19 cellular contexts compared by ENCODE assay signal in the genomic region with DNA sequence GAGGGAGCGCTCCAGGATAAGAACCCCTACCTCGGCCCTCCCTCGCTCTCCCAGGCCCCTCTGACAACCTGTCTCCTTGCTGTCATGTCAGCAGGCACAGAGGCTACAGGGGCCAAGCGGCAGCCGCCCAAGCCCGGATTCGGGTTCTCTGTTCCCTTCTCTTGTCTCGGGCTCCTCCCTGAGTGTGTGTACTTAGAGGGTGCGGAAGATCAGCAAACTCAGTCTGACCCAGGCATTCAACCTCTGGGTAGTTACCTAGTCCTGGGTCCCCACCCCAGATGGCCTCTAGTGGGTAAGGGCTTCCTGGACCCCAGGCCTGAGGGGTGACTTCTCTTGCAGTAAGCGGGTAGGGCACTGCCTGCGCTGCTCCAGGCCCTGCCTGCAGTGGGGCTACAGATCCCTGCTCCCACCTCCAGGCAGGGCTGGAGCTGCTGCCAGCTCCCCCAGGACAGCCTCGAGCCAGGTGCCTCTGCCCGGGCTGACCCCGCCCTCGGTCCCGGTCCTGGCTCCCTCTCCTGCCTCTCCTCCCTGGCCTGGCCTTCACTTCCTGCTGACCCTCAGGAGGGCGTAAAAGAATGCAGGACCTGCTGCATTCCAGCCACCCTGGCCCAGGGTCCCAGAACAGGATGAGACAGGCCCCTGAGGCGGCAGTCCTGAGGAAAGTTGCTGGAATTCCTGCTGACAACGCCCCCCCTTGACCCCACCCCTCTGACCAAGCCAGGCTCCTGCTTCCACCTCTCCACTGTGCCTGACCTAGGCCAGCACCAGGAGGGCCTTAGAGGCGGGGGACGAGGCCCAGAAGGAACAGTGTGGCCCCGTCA. TPM values are rescaled to one million over a fixed set of nuclear protein-coding genes. Genes with fewer than 3 reads are reported as not detected.
DNase-seq lines count a peak whose midpoint lies in the region; ATAC-seq and TF ChIP-seq lines count a peak whose summit lies in the region.
"Had no signal": no experiment of that assay in that cellular context is flagged by ENCODE, and none has a peak within 500 bp of the region (broad histone marks: within the 10 kb centered on the region; RNA-seq: fewer than 3 reads in every experiment).

No MANE protein-coding gene starts in this region.

- H3K9me3 Mint-ChIP-seq in nephron progenitor cell, result no peaks in the 10 kb centered on the region
- H3K9me3 Mint-ChIP-seq: activated CD4-positive, alpha-beta memory T cell treated with anti-CD3 and anti-CD28 coated beads, Interleukin-2, amount 10 ng/mL, durations not matched to agents 7 days and 5 days; activated T-helper 1 cell treated with anti-CD3 and anti-CD28 coated beads, Interleukin-12 subunit alpha, Interleukin-12 subunit beta, Interleukin-2, Interleukin-4 antibody, amounts not matched to agents 30 ng/mL and 10 ng/mL and 1 ng/mL, durations not matched to agents 14 hours and 24 hours and 36 hours; CD8-positive, alpha-beta T cell had no signal

- intact Hi-C loops in left ventricle myocardium superior (cut with micrococcal nuclease) (no loop called here), left ventricle myocardium inferior (cut with micrococcal nuclease) (no loop called here), esophagus squamous epithelium (cut with DNase I) (no loop called here), vagina (cut with DNase I) (no loop called here)

- H3K27me3 Mint-ChIP-seq in nephron progenitor cell (ENCODE audit: low read depth, poor library complexity), result peaks cover 15% of the 10 kb centered on the region

- WGBS in esophagus squamous epithelium, 2 donors, result 35 to 68% methylated on average over 4 to 14 of the region's 22 CpGs

- H3K36me3 Mint-ChIP-seq in nephron progenitor cell (ENCODE audit: low read depth), result no peaks in the 10 kb centered on the region
- H3K36me3 Mint-ChIP-seq: CD8-positive, alpha-beta T cell had no signal

- H3K27ac Mint-ChIP-seq in nephron progenitor cell, result no peak overlapping the region
- H3K27ac Mint-ChIP-seq: activated CD4-positive, alpha-beta memory T cell treated with anti-CD3 and anti-CD28 coated beads, Interleukin-2, amount 10 ng/mL, durations not matched to agents 7 days and 5 days; activated T-helper 1 cell treated with anti-CD3 and anti-CD28 coated beads, Interleukin-12 subunit alpha, Interleukin-12 subunit beta, Interleukin-2, Interleukin-4 antibody, amounts not matched to agents 30 ng/mL and 10 ng/mL and 1 ng/mL, durations not matched to agents 14 hours and 24 hours and 36 hours; CD8-positive, alpha-beta T cell had no signal

- DNase-seq in left ventricle myocardium superior, result peak; percentile 30
- DNase-seq in left ventricle myocardium inferior, result no peak
- DNase-seq in esophagus squamous epithelium (lab: John Stamatoyannopoulos, UW), result no peak
- DNase-seq in nephron progenitor cell, result peak; percentile 44
- DNase-seq in vagina (ENCODE audit: extremely low spot score in 2 of 2), result no peak
- no peak for DNase-seq in AML-193 (lab: John Stamatoyannopoulos, UW)
- DNase-seq: activated CD4-positive, alpha-beta memory T cell treated with anti-CD3 and anti-CD28 coated beads, Interleukin-2, amount 10 ng/mL, durations not matched to agents 7 days and 5 days; central memory CD4-positive, alpha-beta T cell; NCI-H1417 treated with DMSO at 0.1 percent for 48 hours; NK-92 treated with Interleukin-12 subunit alpha and Interleukin-12 subunit beta, amount 100 ng/mL, for 24 hours; SHP77; stimulated activated naive CD8-positive, alpha-beta T cell treated with anti-CD3 and anti-CD28 coated beads, Interleukin-15, Interleukin-2, amounts not matched to agents 100 U/mL and 50 U/mL, for 24 hours; T-helper 1 cell; uterus had no signal

- peaks cover 57% of the 10 kb centered on the region for H3K27me3 ChIP-seq in left ventricle myocardium inferior (ENCODE audit: low read depth)
- peaks cover 0 to 47% (median 0%) of the 10 kb centered on the region in 4 donors for H3K27me3 ChIP-seq in esophagus squamous epithelium
- H3K27me3 ChIP-seq in vagina, result no peaks in the 10 kb centered on the region
- H3K27me3 ChIP-seq: uterus had no signal

- TF ChIP-seq POLR2A in esophagus squamous epithelium (IDR thresholded peaks at IDR 0.05) (no peak), vagina (IDR thresholded peaks at IDR 0.05) (no peak)

- H3K4me3 ChIP-seq in left ventricle myocardium inferior, result no peak overlapping the region
- peak overlapping the region in 1 of 4 donors; percentile 1 for H3K4me3 ChIP-seq in esophagus squamous epithelium
- H3K4me3 ChIP-seq in vagina, result no peak overlapping the region
- H3K4me3 ChIP-seq: uterus had no signal

- no peak for ATAC-seq in left ventricle myocardium superior
- ATAC-seq in GM19324 (IDR thresholded peaks at IDR 0.05; ENCODE audit: low FRiP score, unreplicated experiment), result no peak
- ATAC-seq in HG03045 (IDR thresholded peaks at IDR 0.05; ENCODE audit: unreplicated experiment), result no peak
- ATAC-seq: CD8-positive, alpha-beta T cell; stimulated activated naive CD8-positive, alpha-beta T cell treated with anti-CD3 and anti-CD28 coated beads, Interleukin-15, Interleukin-2, amounts not matched to agents 100 U/mL and 50 U/mL, for 24 hours had no signal

- H3K4me1 Mint-ChIP-seq in nephron progenitor cell, result peaks cover 34% of the 10 kb centered on the region

- no peak overlapping the region for H3K27ac ChIP-seq in left ventricle myocardium inferior (replicated peaks)
- H3K27ac ChIP-seq in esophagus squamous epithelium, result peak overlapping the region; percentile 63 to 85 (median 74)
- H3K27ac ChIP-seq in vagina, result peak overlapping the region; percentile 76
- H3K27ac ChIP-seq: parathyroid adenoma, uterus had no signal

- H3K4me1 ChIP-seq in left ventricle myocardium inferior (peaks cover 44% of the 10 kb centered on the region), esophagus squamous epithelium (peaks cover 40 to 65% (median 58%) of the 10 kb centered on the region in 3 donors), vagina (peaks cover 45% of the 10 kb centered on the region)
- H3K4me1 ChIP-seq: parathyroid adenoma had no signal

- H3K36me3 ChIP-seq in left ventricle myocardium inferior (peaks cover 5% of the 10 kb centered on the region), esophagus squamous epithelium (peaks cover 0 to 40% (median 3%) of the 10 kb centered on the region in 3 donors), vagina (no peaks in the 10 kb centered on the region)
- H3K36me3 ChIP-seq: uterus had no signal

- H3K9me3 ChIP-seq in left ventricle myocardium inferior (replicated peaks), result no peaks in the 10 kb centered on the region
- no peaks in the 10 kb centered on the region for H3K9me3 ChIP-seq in esophagus squamous epithelium
- H3K9me3 ChIP-seq in vagina, result no peaks in the 10 kb centered on the region
- H3K9me3 ChIP-seq: uterus had no signal

- no peak overlapping the region for H3K4me3 Mint-ChIP-seq in nephron progenitor cell
- H3K4me3 Mint-ChIP-seq: activated CD4-positive, alpha-beta memory T cell treated with anti-CD3 and anti-CD28 coated beads, Interleukin-2, amount 10 ng/mL, durations not matched to agents 7 days and 5 days; activated T-helper 1 cell treated with anti-CD3 and anti-CD28 coated beads, Interleukin-12 subunit alpha, Interleukin-12 subunit beta, Interleukin-2, Interleukin-4 antibody, amounts not matched to agents 30 ng/mL and 10 ng/mL and 1 ng/mL, durations not matched to agents 14 hours and 24 hours and 36 hours; CD8-positive, alpha-beta T cell had no signal

- TF ChIP-seq CTCF in left ventricle myocardium inferior (IDR thresholded peaks at IDR 0.05; ENCODE audit: borderline replicate concordance), result no peak
- no peak for TF ChIP-seq CTCF in esophagus squamous epithelium (IDR thresholded peaks at IDR 0.05)
- TF ChIP-seq CTCF in nephron progenitor cell (IDR thresholded peaks at IDR 0.05), result no peak
- no peak for TF ChIP-seq CTCF in vagina (IDR thresholded peaks at IDR 0.05)

RNA-seq across cellular contexts. Expression of a gene that starts 22.0 kb away (rescaled TPM):
- total RNA-seq in left ventricle myocardium superior, result 177 TPM
- total RNA-seq in left ventricle myocardium inferior, result 187 TPM
- total RNA-seq in esophagus squamous epithelium, result 100 to 1,000 TPM in 1 of 4 donors, 10 to 100 TPM in 3; 59.3 to 129 (median 78.6) TPM
- 73.2 TPM for total RNA-seq in vagina

Comparison
In these comparisons a context has a peak if more than half of its experiments do, and no peak if none do; other contexts are left out.
1. DNase-seq: peak in left ventricle myocardium superior (single experiment) and nephron progenitor cell (single experiment); none in left ventricle myocardium inferior (single experiment), esophagus squamous epithelium (single experiment), vagina (0 of 2) and AML-193 (0 of 2).